ENCODE assay signal across 2 cellular contexts in the genomic region with DNA sequence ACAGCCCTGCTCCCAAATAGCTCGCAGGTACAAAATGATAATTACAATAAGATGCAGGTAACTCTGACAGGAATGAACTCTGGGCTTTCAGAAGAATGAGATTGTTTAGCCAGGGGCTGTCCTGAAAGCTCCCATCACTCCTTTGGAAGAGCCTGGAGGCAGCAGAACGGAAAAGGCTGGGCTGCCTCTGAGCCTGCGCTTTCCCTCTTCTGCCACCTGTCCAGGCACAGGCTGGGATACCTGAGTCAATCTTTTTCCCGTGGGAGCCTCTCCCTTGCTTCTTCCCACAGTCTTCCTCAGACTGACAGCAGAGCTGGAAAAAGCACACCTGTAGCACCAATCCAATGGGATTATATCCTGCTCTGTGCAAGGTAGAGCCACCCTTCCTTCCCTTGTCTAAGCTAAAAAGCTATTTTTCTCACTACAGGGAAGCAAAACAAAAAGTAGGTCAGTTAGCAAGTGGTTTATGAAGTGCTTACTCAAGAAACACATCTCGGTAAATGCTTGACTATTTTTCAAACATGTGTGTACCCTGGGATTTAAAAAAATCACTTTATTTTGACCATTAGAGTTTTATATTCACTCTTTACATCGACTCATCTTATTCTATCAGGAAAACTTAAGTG.
TF ChIP-seq lines count a peak whose summit lies in the region.

No MANE protein-coding gene starts in this region.

TF ChIP-seq in GM23338, 12 proteins besides CTCF, POLR2A, EP300 and RAD21 (continued from another document and continues in another):
- TF ChIP-seq ZNF462 (CRISPR knock-in tag; IDR thresholded peaks at IDR 0.05) (no peak), ETS1 (IDR thresholded peaks at IDR 0.05) (no peak), STAT1 (IDR thresholded peaks at IDR 0.05; ENCODE audit: unreplicated experiment) (no peak), EZH2phosphoT487 (IDR thresholded peaks at IDR 0.05; ENCODE audit: unreplicated experiment) (no peak), POLR2AphosphoS5 (IDR thresholded peaks at IDR 0.05; ENCODE audit: low read depth) (no peak), ZNF331 (CRISPR knock-in tag; IDR thresholded peaks at IDR 0.05; ENCODE audit: low read depth) (no peak), JUNB (IDR thresholded peaks at IDR 0.05; ENCODE audit: unreplicated experiment) (no peak)
- TF ChIP-seq, protein P1, sequence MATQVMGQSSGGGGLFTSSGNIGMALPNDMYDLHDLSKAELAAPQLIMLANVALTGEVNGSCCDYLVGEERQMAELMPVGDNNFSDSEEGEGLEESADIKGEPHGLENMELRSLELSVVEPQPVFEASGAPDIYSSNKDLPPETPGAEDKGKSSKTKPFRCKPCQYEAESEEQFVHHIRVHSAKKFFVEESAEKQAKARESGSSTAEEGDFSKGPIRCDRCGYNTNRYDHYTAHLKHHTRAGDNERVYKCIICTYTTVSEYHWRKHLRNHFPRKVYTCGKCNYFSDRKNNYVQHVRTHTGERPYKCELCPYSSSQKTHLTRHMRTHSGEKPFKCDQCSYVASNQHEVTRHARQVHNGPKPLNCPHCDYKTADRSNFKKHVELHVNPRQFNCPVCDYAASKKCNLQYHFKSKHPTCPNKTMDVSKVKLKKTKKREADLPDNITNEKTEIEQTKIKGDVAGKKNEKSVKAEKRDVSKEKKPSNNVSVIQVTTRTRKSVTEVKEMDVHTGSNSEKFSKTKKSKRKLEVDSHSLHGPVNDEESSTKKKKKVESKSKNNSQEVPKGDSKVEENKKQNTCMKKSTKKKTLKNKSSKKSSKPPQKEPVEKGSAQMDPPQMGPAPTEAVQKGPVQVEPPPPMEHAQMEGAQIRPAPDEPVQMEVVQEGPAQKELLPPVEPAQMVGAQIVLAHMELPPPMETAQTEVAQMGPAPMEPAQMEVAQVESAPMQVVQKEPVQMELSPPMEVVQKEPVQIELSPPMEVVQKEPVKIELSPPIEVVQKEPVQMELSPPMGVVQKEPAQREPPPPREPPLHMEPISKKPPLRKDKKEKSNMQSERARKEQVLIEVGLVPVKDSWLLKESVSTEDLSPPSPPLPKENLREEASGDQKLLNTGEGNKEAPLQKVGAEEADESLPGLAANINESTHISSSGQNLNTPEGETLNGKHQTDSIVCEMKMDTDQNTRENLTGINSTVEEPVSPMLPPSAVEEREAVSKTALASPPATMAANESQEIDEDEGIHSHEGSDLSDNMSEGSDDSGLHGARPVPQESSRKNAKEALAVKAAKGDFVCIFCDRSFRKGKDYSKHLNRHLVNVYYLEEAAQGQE (IDR thresholded peaks at IDR 0.05; ENCODE audit: unreplicated experiment): no peak

TF ChIP-seq in WTC11, 78 proteins besides CTCF, POLR2A, EP300 and RAD21 (continued from another document):
- TF ChIP-seq, protein P2, sequence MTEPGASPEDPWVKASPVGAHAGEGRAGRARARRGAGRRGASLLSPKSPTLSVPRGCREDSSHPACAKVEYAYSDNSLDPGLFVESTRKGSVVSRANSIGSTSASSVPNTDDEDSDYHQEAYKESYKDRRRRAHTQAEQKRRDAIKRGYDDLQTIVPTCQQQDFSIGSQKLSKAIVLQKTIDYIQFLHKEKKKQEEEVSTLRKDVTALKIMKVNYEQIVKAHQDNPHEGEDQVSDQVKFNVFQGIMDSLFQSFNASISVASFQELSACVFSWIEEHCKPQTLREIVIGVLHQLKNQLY (CRISPR knock-in tag; IDR thresholded peaks at IDR 0.05): no peak
- no peak for TF ChIP-seq EMX1 (CRISPR knock-in tag; IDR thresholded peaks at IDR 0.05)
TF ChIP-seq in WTC11: peak in this region for 0.
